In the genomic region with DNA sequence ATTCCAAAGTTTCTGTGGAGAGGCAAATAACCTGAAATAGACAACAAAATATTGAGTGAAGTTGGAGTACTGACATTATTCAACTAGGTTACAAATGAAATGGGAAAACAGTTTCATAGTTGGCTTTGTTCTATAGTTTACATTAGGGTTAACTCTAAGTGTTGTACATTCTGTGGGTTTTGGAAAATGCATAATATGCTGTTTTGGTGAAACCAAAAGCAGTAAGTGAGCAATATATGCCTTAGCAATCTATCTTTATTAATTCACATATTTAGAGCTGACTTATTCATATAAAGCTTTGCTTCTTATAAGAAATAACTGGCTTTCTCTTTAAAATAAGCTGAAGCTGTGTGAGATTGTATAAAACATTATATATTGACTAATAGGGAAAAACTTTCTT, we compare ENCODE assay signal across 33 cellular contexts.
"Had no signal": no experiment of that assay in that cellular context is flagged by ENCODE, and none has a peak within 500 bp of the region (broad histone marks: within the 10 kb centered on the region; RNA-seq: fewer than 3 reads in every experiment).

No MANE protein-coding gene starts in this region.

- H3K27ac Mint-ChIP-seq: activated CD4-positive, alpha-beta memory T cell treated with anti-CD3 and anti-CD28 coated beads for 36 hours; activated naive CD4-positive, alpha-beta T cell treated with anti-CD3 and anti-CD28 coated beads for 36 hours; activated naive CD8-positive, alpha-beta T cell; activated naive CD8-positive, alpha-beta T cell treated with anti-CD3 and anti-CD28 coated beads, Interleukin-2, amount 50 U/mL, for 24 hours; activated T-helper 1 cell treated with anti-CD3 and anti-CD28 coated beads, Interleukin-12 subunit alpha, Interleukin-12 subunit beta, Interleukin-2, Interleukin-4 antibody, amounts not matched to agents 30 ng/mL and 10 ng/mL and 1 ng/mL, durations not matched to agents 14 hours and 24 hours and 36 hours; T-helper 1 cell treated with Interleukin-12 subunit alpha and Interleukin-12 subunit beta and Interleukin-4 antibody, amounts not matched to agents 30 μg/mL and 1 μg/mL, for 36 hours; T-helper 2 cell treated with Interferon-gamma antibody and Interleukin-4, amounts not matched to agents 5 μg/mL and 100 μg/mL, for 36 hours had no signal

- ATAC-seq: activated naive CD8-positive, alpha-beta T cell treated with anti-CD3 and anti-CD28 coated beads, Interleukin-2, amount 50 U/mL, for 24 hours; activated T-cell treated with anti-CD3 and anti-CD28 coated beads, Interleukin-2, amount 50 U/mL, for 4 hours; Panc1 had no signal

- DNase-seq: activated CD4-positive, alpha-beta memory T cell treated with anti-CD3 and anti-CD28 coated beads for 36 hours; activated CD4-positive, alpha-beta T cell treated with anti-CD3 and anti-CD28 coated beads, Interleukin-2, amount 50 U/mL, for 1 hour; activated CD8-positive, alpha-beta memory T cell treated with anti-CD3 and anti-CD28 coated beads, Interleukin-2, amount 50 U/mL, for 4 hours; activated gamma-delta T cell treated with Interleukin-2 at 50 U/mL for 16 hours; activated naive CD4-positive, alpha-beta T cell treated with anti-CD3 and anti-CD28 coated beads for 36 hours; activated naive CD8-positive, alpha-beta T cell treated with anti-CD3 and anti-CD28 coated beads, Interleukin-2, amount 50 U/mL, for 24 hours; activated T-cell treated with anti-CD3 and anti-CD28 coated beads for 4 hours; activated T-cell treated with anti-CD3 and anti-CD28 coated beads, Interleukin-2, amount 50 U/mL, for 4 hours; amygdala; brain microvascular endothelial cell; central memory CD4-positive, alpha-beta T cell; Karpas-422; KBM-7; MG63; NCI-H1048; NCI-H1105 treated with DMSO at 0.1 percent for 48 hours; NCI-H1436; NCI-H1694; NCI-H1930; NCI-H2081 treated with DMSO at 0.1 percent for 48 hours; NCI-H226; NCI-H446 treated with DMSO at 0.1 percent for 48 hours; NCI-H524; NCI-H69; SHP77; SK-N-SH had no signal

- H3K4me3 ChIP-seq: ascending aorta, MG63, SJSA1 had no signal

- H3K36me3 Mint-ChIP-seq: activated CD4-positive, alpha-beta memory T cell treated with anti-CD3 and anti-CD28 coated beads for 36 hours had no signal
